8 cellular contexts compared by ENCODE assay signal in genomic region chr20:22268675-22269074, GRCh38.
"Had no signal": no experiment of that assay in that cellular context is flagged by ENCODE, and none has a peak within 500 bp of the region (broad histone marks: within the 10 kb centered on the region; RNA-seq: fewer than 3 reads in every experiment).

No MANE protein-coding gene starts in this region.

- ATAC-seq: GM12878 had no signal

- H3K4me3 ChIP-seq: GM12878 had no signal

- FAIRE-seq: G401.6, GM12878, GM12891, GM12892, GM18507, GM19239 had no signal

- DNase-seq: GDM1, GF-D8 had no signal
